ENCODE assay signal across 8 cellular contexts in genomic region chr2:130823886-130824491, GRCh38. TPM values are rescaled to one million over a fixed set of nuclear protein-coding genes. Genes with fewer than 3 reads are reported as not detected.
DNase-seq lines count a peak whose midpoint lies in the region; ATAC-seq and TF ChIP-seq lines count a peak whose summit lies in the region.

No MANE protein-coding gene starts in this region.

- peaks cover 0 to 7% (median 2%) of the 10 kb centered on the region in 3 donors for H3K27me3 ChIP-seq in psoas muscle (ENCODE audit: insufficient read depth in 3 of 3, low read length in 2 of 3)

- no peaks in the 10 kb centered on the region for H3K36me3 Mint-ChIP-seq in activated CD4-positive, alpha-beta T cell treated with anti-CD3 and anti-CD28 coated beads for 36 hours (ENCODE audit: low read depth)
- H3K36me3 Mint-ChIP-seq in activated T-cell treated with anti-CD3 and anti-CD28 coated beads, Interleukin-2, amount 50 U/mL, for 72 hours (ENCODE audit: insufficient read depth in 2 of 2), result no peaks in the 10 kb centered on the region

- POLR2A ChIA-PET in activated CD4-positive, alpha-beta T cell treated with anti-CD3 and anti-CD28 coated beads for 36 hours (lab: Charles Lee), result interaction anchor here (1.4 kb wide), 1 partner anchor 27 kb away, joined by 6 read pairs; no protein-coding TSS in a partner anchor

- no peak for TF ChIP-seq CTCF in psoas muscle (IDR thresholded peaks at IDR 0.05)

- intact Hi-C loops in activated CD4-positive, alpha-beta T cell treated with anti-CD3 and anti-CD28 coated beads for 36 hours (cut with DNase I, micrococcal nuclease), result loop anchor here (1.0 to 10.0 kb wide), 6 partner anchors 26 to 643 kb away; partner anchors contain the start of genes FAM168B (in 1 of the 2), IMP4 (in 1 of the 2) and SMPD4 (in 1 of the 2)
- intact Hi-C loops in psoas muscle (cut with DNase I), result no loop called here

- peaks cover 20% of the 10 kb centered on the region for H3K4me1 Mint-ChIP-seq in activated CD4-positive, alpha-beta T cell treated with anti-CD3 and anti-CD28 coated beads for 36 hours
- peaks cover 30% of the 10 kb centered on the region for H3K4me1 Mint-ChIP-seq in activated T-cell treated with anti-CD3 and anti-CD28 coated beads, Interleukin-2, amount 50 U/mL, for 72 hours (ENCODE audit: low read depth)

- H3K27ac ChIP-seq in substantia nigra (ENCODE audit: low read depth, low read length, poor library complexity, severe bottlenecking), result peak overlapping the region; percentile 82
- H3K27ac ChIP-seq in psoas muscle, result no peak overlapping the region

- DNase-seq in activated CD4-positive, alpha-beta T cell treated with anti-CD3 and anti-CD28 coated beads for 36 hours, result peak; percentile 53
- DNase-seq in activated CD4-positive, alpha-beta T cell treated with anti-CD3 and anti-CD28 coated beads for 4 hours, result no peak
- no peak for DNase-seq in activated T-cell treated with anti-CD3 and anti-CD28 coated beads, Interleukin-2, amount 50 U/mL, for 72 hours
- DNase-seq in substantia nigra (lab: John Stamatoyannopoulos, UW) (peak in 1 of 49 donors; percentile 50), pons (ENCODE audit: low spot score) (no peak), psoas muscle (no peak), iPS-NIHi11 (ENCODE audit: low spot score) (no peak)

- H3K9me3 Mint-ChIP-seq in activated CD4-positive, alpha-beta T cell treated with anti-CD3 and anti-CD28 coated beads for 36 hours (ENCODE audit: low read depth), result no peaks in the 10 kb centered on the region
- H3K9me3 Mint-ChIP-seq in activated T-cell treated with anti-CD3 and anti-CD28 coated beads, Interleukin-2, amount 50 U/mL, for 72 hours, result no peaks in the 10 kb centered on the region

- H3K27me3 Mint-ChIP-seq in activated CD4-positive, alpha-beta T cell treated with anti-CD3 and anti-CD28 coated beads for 36 hours, result no peaks in the 10 kb centered on the region
- peaks cover 18% of the 10 kb centered on the region for H3K27me3 Mint-ChIP-seq in activated T-cell treated with anti-CD3 and anti-CD28 coated beads, Interleukin-2, amount 50 U/mL, for 72 hours (ENCODE audit: low read depth)

- WGBS in psoas muscle, 3 donors, result 77 to 83% (median 78%) methylated on average over 10 of the region's 10 CpGs

- peak overlapping the region; percentile 89 for H3K27ac Mint-ChIP-seq in activated CD4-positive, alpha-beta T cell treated with anti-CD3 and anti-CD28 coated beads for 36 hours
- H3K27ac Mint-ChIP-seq in activated T-cell treated with anti-CD3 and anti-CD28 coated beads, Interleukin-2, amount 50 U/mL, for 72 hours, result peak overlapping the region; percentile 89

- no peaks in the 10 kb centered on the region for H3K9me3 ChIP-seq in psoas muscle

- no peak for ATAC-seq in activated CD4-positive, alpha-beta T cell treated with anti-CD3 and anti-CD28 coated beads for 36 hours
- ATAC-seq in HG03039 (IDR thresholded peaks at IDR 0.05; ENCODE audit: unreplicated experiment), result peak; percentile 33
- ATAC-seq in activated T-cell treated with anti-CD3 and anti-CD28 coated beads, Interleukin-2, amount 50 U/mL, for 72 hours (replicated peaks in 1 of 2), result peak; percentile 1 to 5
- no peak for ATAC-seq in psoas muscle

- CTCF ChIA-PET in activated CD4-positive, alpha-beta T cell treated with anti-CD3 and anti-CD28 coated beads for 36 hours (lab: Charles Lee), result interaction anchor here (0.5 to 1.8 kb wide), 8 partner anchors 15 to 67 kb away, joined by 3 to 15 read pairs (median 4); no protein-coding TSS in a partner anchor

- H3K4me3 Mint-ChIP-seq in activated CD4-positive, alpha-beta T cell treated with anti-CD3 and anti-CD28 coated beads for 36 hours, result peak overlapping the region; percentile 35
- H3K4me3 Mint-ChIP-seq in activated T-cell treated with anti-CD3 and anti-CD28 coated beads, Interleukin-2, amount 50 U/mL, for 72 hours, result peak overlapping the region; percentile 71 to 77

- no peak overlapping the region for H3K4me3 ChIP-seq in psoas muscle

- H3K4me1 ChIP-seq in psoas muscle, result no peaks in the 10 kb centered on the region

- no peaks in the 10 kb centered on the region for H3K36me3 ChIP-seq in psoas muscle (ENCODE audit: insufficient read depth in 1 of 2, low read depth in 1 of 2)

RNA-seq across cellular contexts. Expression of gene ARHGEF4, which starts 12.7 kb away (rescaled TPM):
- total RNA-seq in activated CD4-positive, alpha-beta T cell treated with anti-CD3 and anti-CD28 coated beads for 36 hours, result 1 to 10 TPM; 1.2 to 1.9 TPM
- total RNA-seq in activated T-cell treated with anti-CD3 and anti-CD28 coated beads, Interleukin-2, amount 50 U/mL, for 72 hours, result 1 to 10 TPM in 1 of 2 donors, under 1 TPM in 1; 0.63 to 1.7 TPM
- 1 to 10 TPM; 2.6 to 6.9 (median 3.9) TPM for total RNA-seq in psoas muscle
- 1 to 10 TPM in 2 of 3 donors, under 1 TPM in 1; 0.63 to 4.7 (median 3.7) TPM for polyA plus RNA-seq in psoas muscle

Comparison
In these comparisons a context has a peak if more than half of its experiments do, and no peak if none do; other contexts are left out.
1. ATAC-seq: peak in HG03039 (single experiment) and activated T-cell treated with anti-CD3 and anti-CD28 coated beads, Interleukin-2, amount 50 U/mL, for 72 hours (2 of 2); none in activated CD4-positive, alpha-beta T cell treated with anti-CD3 and anti-CD28 coated beads for 36 hours (single experiment) and psoas muscle (0 of 4).
2. intact Hi-C loops: an anchor here in activated CD4-positive, alpha-beta T cell treated with anti-CD3 and anti-CD28 coated beads for 36 hours (1.0 to 10.0 kb wide); none called in psoas muscle.